1 cellular context compared by ENCODE assay signal in genomic region chr3:11555823-11556222, GRCh38.
TF ChIP-seq lines count a peak whose summit lies in the region.

No MANE protein-coding gene starts in this region.

TF ChIP-seq in WTC11, 78 proteins besides CTCF, POLR2A, EP300 and RAD21 (continued from another document):
- TF ChIP-seq AFF4 (CRISPR knock-in tag; IDR thresholded peaks at IDR 0.05; ENCODE audit: borderline replicate concordance) (no peak), IRF2 (CRISPR knock-in tag; IDR thresholded peaks at IDR 0.05; ENCODE audit: borderline replicate concordance, low read depth) (no peak), ZSCAN18 (CRISPR knock-in tag; IDR thresholded peaks at IDR 0.05) (no peak), ZNF416 (CRISPR knock-in tag; IDR thresholded peaks at IDR 0.05) (no peak), HMGXB4 (CRISPR knock-in tag; IDR thresholded peaks at IDR 0.05) (no peak)
